ENCODE assay signal across 12 cellular contexts in the genomic region with DNA sequence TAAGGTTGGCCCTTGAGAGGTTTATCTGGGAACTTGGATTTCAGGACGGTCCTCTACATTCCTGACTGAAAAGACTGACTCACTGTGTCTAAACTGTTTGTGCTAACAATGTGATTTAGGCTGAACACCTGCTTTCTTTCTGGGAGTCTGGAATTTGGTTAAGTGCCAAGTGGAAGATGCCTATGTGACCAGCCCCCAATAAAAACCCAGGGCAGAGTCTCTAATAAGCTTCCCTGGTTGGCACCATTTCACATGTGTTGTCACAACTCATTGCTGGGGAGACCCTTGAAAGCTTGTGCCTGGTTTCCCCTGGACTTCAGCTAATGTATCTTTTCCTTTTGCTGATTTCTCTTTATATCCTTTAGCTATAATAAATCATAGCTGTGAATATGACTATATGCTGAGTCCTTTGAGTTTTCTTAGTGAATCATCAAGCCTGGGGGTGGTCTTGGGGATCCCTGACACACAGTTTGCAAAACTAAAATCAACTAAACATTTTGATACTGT. TPM values are rescaled to one million over a fixed set of nuclear protein-coding genes. Genes with fewer than 3 reads are reported as not detected.
DNase-seq lines count a peak whose midpoint lies in the region; ATAC-seq and TF ChIP-seq lines count a peak whose summit lies in the region.
"Had no signal": no experiment of that assay in that cellular context is flagged by ENCODE, and none has a peak within 500 bp of the region (broad histone marks: within the 10 kb centered on the region; RNA-seq: fewer than 3 reads in every experiment).

No MANE protein-coding gene starts in this region.

- TF ChIP-seq CTCF in cardiac fibroblast (IDR thresholded peaks at IDR 0.05; ENCODE audit: low read depth, low read length) = no peak
- no peak for TF ChIP-seq CTCF in osteocyte (IDR thresholded peaks at IDR 0.05)

- no peak overlapping the region for H3K4me3 Mint-ChIP-seq in osteocyte (ENCODE audit: unreplicated experiment)
- H3K4me3 Mint-ChIP-seq: activated B cell treated with CpG ODN at 0.5 μM for 24 hours, immature natural killer cell had no signal

- no peaks in the 10 kb centered on the region for H3K36me3 Mint-ChIP-seq in osteocyte (ENCODE audit: unreplicated experiment)
- H3K36me3 Mint-ChIP-seq: immature natural killer cell had no signal

- peaks cover 23% of the 10 kb centered on the region for H3K4me1 Mint-ChIP-seq in osteocyte (ENCODE audit: unreplicated experiment)

- H3K36me3 ChIP-seq in H7 (replicated peaks; ENCODE audit: control insufficient read depth, insufficient read depth, low read length) = no peaks in the 10 kb centered on the region
- H3K36me3 ChIP-seq: thyroid gland had no signal

- no peaks in the 10 kb centered on the region for H3K27me3 ChIP-seq in H7 (ENCODE audit: control insufficient read depth, insufficient read depth, low read length)

- no peaks in the 10 kb centered on the region for H3K9me3 Mint-ChIP-seq in osteocyte (ENCODE audit: unreplicated experiment)
- H3K9me3 Mint-ChIP-seq: activated B cell treated with CpG ODN at 0.5 μM for 24 hours, immature natural killer cell had no signal

- H3K27me3 Mint-ChIP-seq in osteocyte (ENCODE audit: unreplicated experiment) = no peaks in the 10 kb centered on the region
- H3K27me3 Mint-ChIP-seq: activated B cell treated with CpG ODN at 0.5 μM for 24 hours had no signal

- no peak overlapping the region for H3K4me3 ChIP-seq in cardiac fibroblast (replicated peaks in 1 of 2; ENCODE audit: low read depth in 2 of 2, low read length in 2 of 2)
- no peak overlapping the region for H3K4me3 ChIP-seq in H7 (ENCODE audit: insufficient read depth, low read depth, low read length)
- H3K4me3 ChIP-seq: thyroid gland had no signal

- ATAC-seq in GM19452 (IDR thresholded peaks at IDR 0.05; ENCODE audit: unreplicated experiment) (no peak), HG03108 (IDR thresholded peaks at IDR 0.05; ENCODE audit: unreplicated experiment) (no peak)

- DNase-seq in DMS153 (lab: John Stamatoyannopoulos, UW) (peak; percentile 1), DMS153 treated with DMSO at 0.1 percent for 48 hours (lab: John Stamatoyannopoulos, UW; ENCODE audit: unreplicated experiment) (no peak), NCI-H2171 treated with DMSO at 0.1 percent for 48 hours (lab: John Stamatoyannopoulos, UW) (peak; percentile 48), cardiac fibroblast (ENCODE audit: low read depth in 2 of 2) (peak; percentile 28 to 73), osteocyte (ENCODE audit: extremely low spot score, unreplicated experiment) (no peak), H7 (no peak)
- DNase-seq: activated B cell treated with CpG ODN at 0.5 μM for 24 hours, anterior cingulate cortex, immature natural killer cell had no signal

- H3K27ac Mint-ChIP-seq in osteocyte (ENCODE audit: unreplicated experiment) = peak overlapping the region; percentile 36
- H3K27ac Mint-ChIP-seq: activated B cell treated with CpG ODN at 0.5 μM for 24 hours, immature natural killer cell had no signal

RNA-seq across cellular contexts. Expression of gene GPR82, which starts 55.1 kb away (rescaled TPM):
- total RNA-seq in osteocyte = not detected in 2 replicates
- not detected in 2 replicates for total RNA-seq in H7 (2014; rRNA removed; shearing (Covaris generic))

Comparison
In these comparisons a context has a peak if more than half of its experiments do, and no peak if none do; other contexts are left out.
1. DNase-seq: peak in DMS153 (single experiment), NCI-H2171 treated with DMSO at 0.1 percent for 48 hours (single experiment) and cardiac fibroblast (2 of 2); none in DMS153 treated with DMSO at 0.1 percent for 48 hours (single experiment), osteocyte (single experiment) and H7 (single experiment).